ENCODE assay signal across 8 cellular contexts in genomic region chr1:149917590-149918144, GRCh38. TPM values are rescaled to one million over a fixed set of nuclear protein-coding genes. Genes with fewer than 3 reads are reported as not detected.
A peak's percentile ranks its signal among the peaks of the same experiment; 100 is the strongest.
DNase-seq lines count a peak whose midpoint lies in the region; ATAC-seq and TF ChIP-seq lines count a peak whose summit lies in the region.

TSS of gene SV2A (minus strand) at chr1:149917844. CDS start at chr1:149913840, 4,004 bp downstream.

- DNase-seq in DMS79 (lab: John Stamatoyannopoulos, UW) (peak; percentile 61), NCI-H146 treated with DMSO at 0.1 percent for 48 hours (lab: John Stamatoyannopoulos, UW; ENCODE audit: unreplicated experiment) (peak; percentile 52), activated B cell treated with CpG ODN at 0.5 μM for 24 hours (no peak), dorsolateral prefrontal cortex (peak; percentile 42 to 85 (median 74)), lung (ENCODE audit: low spot score) (no peak)
- DNase-seq in stimulated activated CD8-positive, alpha-beta memory T cell treated with anti-CD3 and anti-CD28 coated beads, Interleukin-2, amount 100 ng/mL, for 48 hours (ENCODE audit: low read depth in 2 of 2) = peak; percentile 17 to 23

- H3K4me3 Mint-ChIP-seq in activated B cell treated with CpG ODN at 0.5 μM for 24 hours = peak within 1 kb of the TSS; percentile 19

- intact Hi-C loops in activated B cell treated with CpG ODN at 0.5 μM for 24 hours (cut with micrococcal nuclease) = no loop called here
- intact Hi-C loops in dorsolateral prefrontal cortex (cut with DNase I) = loop anchor here in 1 of 2 donors (2.0 kb wide), 1 partner anchor 15 kb away; no protein-coding TSS in a partner anchor

- H3K27ac ChIP-seq in dorsolateral prefrontal cortex (peak within 1 kb of the TSS in 57 of 59 donors; percentile 28 to 92 (median 79)), lung (ENCODE audit: low read depth in 1 of 2, low read length in 1 of 2) (no peak within 1 kb of the TSS)

- H3K4me3 ChIP-seq in dorsolateral prefrontal cortex (peak within 1 kb of the TSS; percentile 55 to 94 (median 81)), lung (peak within 1 kb of the TSS; percentile 19)

- H3K9me3 ChIP-seq in lung (ENCODE audit: control insufficient read depth in 2 of 2, insufficient read depth in 1 of 2, low read length in 1 of 2) = no peaks in the 10 kb centered on the region

- H3K36me3 ChIP-seq in lung (ENCODE audit: control insufficient read depth in 2 of 2, insufficient read depth in 2 of 2, low read length in 2 of 2) = peaks cover 2 to 7% of the 10 kb centered on the region in 2 donors

- no peaks in the 10 kb centered on the region for H3K9me3 Mint-ChIP-seq in activated B cell treated with CpG ODN at 0.5 μM for 24 hours

- H3K4me1 ChIP-seq in lung (ENCODE audit: control insufficient read depth in 2 of 2, insufficient read depth in 2 of 2, low read length in 2 of 2) = no peaks in the 10 kb centered on the region

- POLR2A ChIA-PET in activated B cell treated with CpG ODN at 0.5 μM for 24 hours (lab: Charles Lee) = no interaction called here

- CTCF ChIA-PET in activated B cell treated with CpG ODN at 0.5 μM for 24 hours (lab: Charles Lee) = no interaction called here

- H3K27me3 ChIP-seq in dorsolateral prefrontal cortex = no peaks in the 10 kb centered on the region
- no peaks in the 10 kb centered on the region for H3K27me3 ChIP-seq in lung (ENCODE audit: control insufficient read depth, insufficient read depth)

- ATAC-seq in activated B cell treated with CpG ODN at 0.5 μM for 24 hours (ENCODE audit: low read depth) = no peak
- ATAC-seq in lung (ENCODE audit: insufficient read depth, low FRiP score) = no peak
- ATAC-seq in HG03565 (IDR thresholded peaks at IDR 0.05; ENCODE audit: unreplicated experiment) = no peak
- no peak for ATAC-seq in GM19324 (IDR thresholded peaks at IDR 0.05; ENCODE audit: low FRiP score, unreplicated experiment)

- H3K27me3 Mint-ChIP-seq in activated B cell treated with CpG ODN at 0.5 μM for 24 hours = peaks cover 26% of the 10 kb centered on the region

- no peak within 1 kb of the TSS for H3K27ac Mint-ChIP-seq in activated B cell treated with CpG ODN at 0.5 μM for 24 hours

- peaks cover 23% of the 10 kb centered on the region for H3K4me1 Mint-ChIP-seq in activated B cell treated with CpG ODN at 0.5 μM for 24 hours

- peaks cover 11% of the 10 kb centered on the region for H3K36me3 Mint-ChIP-seq in activated B cell treated with CpG ODN at 0.5 μM for 24 hours (ENCODE audit: low read depth)

- WGBS in lung, 2 donors = 1 to 2% methylated on average over 15 to 24 of the region's 24 CpGs

- TF ChIP-seq CTCF in activated B cell treated with CpG ODN at 0.5 μM for 24 hours (IDR thresholded peaks at IDR 0.05) (no peak), dorsolateral prefrontal cortex (IDR thresholded peaks at IDR 0.05 in 54 of 56, conservative IDR thresholded peaks at IDR 0.05 in 2 of 56; ENCODE audit: low read depth in 1 of 56, partially characterized antibody in 56 of 56) (no peak), lung (IDR thresholded peaks at IDR 0.05; ENCODE audit: control extremely low read depth, extremely low read depth) (no peak)

RNA-seq across cellular contexts. Expression of gene SV2A, which starts in this region (rescaled TPM):
- total RNA-seq in activated B cell treated with CpG ODN at 0.5 μM for 24 hours (0.07 and 0.12 TPM in 2 replicates), dorsolateral prefrontal cortex (100 to 1,000 TPM in 113 of 120 experiments, 10 to 100 TPM in 7; 78.3 to 287 (median 196) TPM), lung (1 to 10 TPM; 2.3 to 2.4 TPM)
- polyA plus RNA-seq in lung = under 1 TPM; 0.94 to 0.98 TPM

Comparison
In these comparisons a context has a peak if more than half of its experiments do, and no peak if none do; other contexts are left out.
1. RNA of gene SV2A (total RNA-seq): 78.3 to 287 TPM in dorsolateral prefrontal cortex; 2.3 to 2.4 TPM in lung and 0.07 to 0.12 TPM in activated B cell treated with CpG ODN at 0.5 μM for 24 hours; every median in the first group is over 10 times any median in the second.
2. DNase-seq: peak in DMS79 (single experiment), NCI-H146 treated with DMSO at 0.1 percent for 48 hours (single experiment), dorsolateral prefrontal cortex (10 of 10) and stimulated activated CD8-positive, alpha-beta memory T cell treated with anti-CD3 and anti-CD28 coated beads, Interleukin-2, amount 100 ng/mL, for 48 hours (2 of 2); none in activated B cell treated with CpG ODN at 0.5 μM for 24 hours (single experiment) and lung (single experiment).
3. H3K27ac ChIP-seq: peak in dorsolateral prefrontal cortex (57 of 59); none in lung (0 of 2).